ENCODE assay signal across 12 cellular contexts in genomic region chr6:33076406-33076934, GRCh38. TPM values are rescaled to one million over a fixed set of nuclear protein-coding genes. Genes with fewer than 3 reads are reported as not detected.
DNase-seq lines count a peak whose midpoint lies in the region; ATAC-seq and TF ChIP-seq lines count a peak whose summit lies in the region.
"Had no signal": no experiment of that assay in that cellular context is flagged by ENCODE, and none has a peak within 500 bp of the region (broad histone marks: within the 10 kb centered on the region; RNA-seq: fewer than 3 reads in every experiment).

No MANE protein-coding gene starts in this region.

- H3K36me3 Mint-ChIP-seq in activated naive CD8-positive, alpha-beta T cell treated with anti-CD3 and anti-CD28 coated beads for 36 hours = no peaks in the 10 kb centered on the region
- peaks cover 41 to 67% of the 10 kb centered on the region in 2 donors for H3K36me3 Mint-ChIP-seq in naive B cell
- H3K36me3 Mint-ChIP-seq: activated naive CD4-positive, alpha-beta T cell treated with anti-CD3 and anti-CD28 coated beads, Interleukin-2, amount 50 U/mL, for 72 hours had no signal

- no peaks in the 10 kb centered on the region for H3K36me3 ChIP-seq in vagina

- H3K9me3 Mint-ChIP-seq in activated naive CD8-positive, alpha-beta T cell treated with anti-CD3 and anti-CD28 coated beads for 36 hours = no peaks in the 10 kb centered on the region
- H3K9me3 Mint-ChIP-seq in naive B cell = no peaks in the 10 kb centered on the region
- H3K9me3 Mint-ChIP-seq: activated naive CD4-positive, alpha-beta T cell treated with anti-CD3 and anti-CD28 coated beads, Interleukin-2, amount 50 U/mL, for 72 hours had no signal

- H3K27ac Mint-ChIP-seq in activated naive CD8-positive, alpha-beta T cell treated with anti-CD3 and anti-CD28 coated beads for 36 hours = peak overlapping the region; percentile 63
- peak overlapping the region; percentile 97 to 100 (median 99) for H3K27ac Mint-ChIP-seq in naive B cell

- H3K27me3 ChIP-seq in right cardiac atrium (ENCODE audit: control insufficient read depth, insufficient read depth) (no peaks in the 10 kb centered on the region), vagina (no peaks in the 10 kb centered on the region)

- peaks cover 42% of the 10 kb centered on the region for H3K4me1 Mint-ChIP-seq in activated naive CD8-positive, alpha-beta T cell treated with anti-CD3 and anti-CD28 coated beads for 36 hours
- peaks cover 62 to 69% (median 66%) of the 10 kb centered on the region in 3 donors for H3K4me1 Mint-ChIP-seq in naive B cell

- H3K4me3 ChIP-seq in right cardiac atrium (ENCODE audit: low read length) (peak overlapping the region; percentile 59), vagina (peak overlapping the region; percentile 28 to 36)

- H3K9me3 ChIP-seq in right cardiac atrium (ENCODE audit: control insufficient read depth, low read length) (no peaks in the 10 kb centered on the region), vagina (no peaks in the 10 kb centered on the region)

- no peak for DNase-seq in right cardiac atrium
- DNase-seq in left ventricle myocardium superior = no peak
- DNase-seq in activated naive CD8-positive, alpha-beta T cell treated with anti-CD3 and anti-CD28 coated beads for 36 hours = no peak
- no peak for DNase-seq in naive B cell
- DNase-seq in vagina (ENCODE audit: extremely low spot score in 2 of 2) = no peak
- DNase-seq in COR-L47 (lab: John Stamatoyannopoulos, UW) = no peak
- no peak for DNase-seq in NCI-H510A treated with DMSO at 0.1 percent for 48 hours (lab: John Stamatoyannopoulos, UW)
- DNase-seq in GOT3 (lab: John Stamatoyannopoulos, UW) = no peak
- DNase-seq: NCI-H510A, T-helper 9 cell had no signal

- no peak for TF ChIP-seq POLR2A in vagina (IDR thresholded peaks at IDR 0.05)

- TF ChIP-seq CTCF in vagina (IDR thresholded peaks at IDR 0.05) = no peak

- peak overlapping the region; percentile 76 for H3K27ac ChIP-seq in right cardiac atrium (ENCODE audit: low read length)
- peak overlapping the region; percentile 61 for H3K27ac ChIP-seq in vagina
- H3K27ac ChIP-seq: C4-2B had no signal

- 58% methylated on average over 3 of the region's 3 CpGs for WGBS in right cardiac atrium

- ATAC-seq in right cardiac atrium (no peak), left ventricle myocardium superior (no peak), naive B cell (ENCODE audit: low read depth in 2 of 2) (no peak)

- H3K4me1 ChIP-seq in right cardiac atrium (ENCODE audit: control insufficient read depth, insufficient read depth, low read length) (peaks cover 9% of the 10 kb centered on the region), vagina (peaks cover 8% of the 10 kb centered on the region)

- peaks cover 4% of the 10 kb centered on the region for H3K27me3 Mint-ChIP-seq in activated naive CD8-positive, alpha-beta T cell treated with anti-CD3 and anti-CD28 coated beads for 36 hours
- no peaks in the 10 kb centered on the region for H3K27me3 Mint-ChIP-seq in naive B cell

- intact Hi-C loops in right cardiac atrium (cut with DNase I) (no loop called here), left ventricle myocardium superior (cut with micrococcal nuclease) (no loop called here), vagina (cut with DNase I) (no loop called here)

- peak overlapping the region; percentile 77 for H3K4me3 Mint-ChIP-seq in activated naive CD8-positive, alpha-beta T cell treated with anti-CD3 and anti-CD28 coated beads for 36 hours
- peak overlapping the region; percentile 92 to 100 (median 96) for H3K4me3 Mint-ChIP-seq in naive B cell

RNA-seq across cellular contexts. Expression of gene HLA-DPB1, which starts 0.7 kb away (rescaled TPM):
- total RNA-seq in right cardiac atrium (10 to 100 TPM; 46.2 to 71.0 (median 57.4) TPM), left ventricle myocardium superior (41.5 TPM), vagina (94.8 TPM)
- polyA plus RNA-seq in right cardiac atrium (35.9 TPM), naive B cell (ENCODE audit: low read depth in 6 of 6) (1,000 to 10,000 TPM; 1,951 to 3,267 (median 2,600) TPM)
- total RNA-seq in activated naive CD8-positive, alpha-beta T cell treated with anti-CD3 and anti-CD28 coated beads for 36 hours = 1 to 10 TPM; 8.2 to 9.3 TPM

RNA-seq across cellular contexts. Expression of gene HLA-DPA1, which starts 3.0 kb away (rescaled TPM):
- total RNA-seq in right cardiac atrium (10 to 100 TPM; 49.5 to 58.6 (median 54.1) TPM), left ventricle myocardium superior (37.7 TPM), vagina (82.3 TPM)
- polyA plus RNA-seq in right cardiac atrium (31.1 TPM), naive B cell (ENCODE audit: low read depth in 6 of 6) (1,000 to 10,000 TPM; 2,534 to 3,526 (median 2,823) TPM)
- 10 to 100 TPM; 14.7 to 16.3 TPM for total RNA-seq in activated naive CD8-positive, alpha-beta T cell treated with anti-CD3 and anti-CD28 coated beads for 36 hours
